Comparison of ENCODE assay signal across 1 cellular context in the genomic region with DNA sequence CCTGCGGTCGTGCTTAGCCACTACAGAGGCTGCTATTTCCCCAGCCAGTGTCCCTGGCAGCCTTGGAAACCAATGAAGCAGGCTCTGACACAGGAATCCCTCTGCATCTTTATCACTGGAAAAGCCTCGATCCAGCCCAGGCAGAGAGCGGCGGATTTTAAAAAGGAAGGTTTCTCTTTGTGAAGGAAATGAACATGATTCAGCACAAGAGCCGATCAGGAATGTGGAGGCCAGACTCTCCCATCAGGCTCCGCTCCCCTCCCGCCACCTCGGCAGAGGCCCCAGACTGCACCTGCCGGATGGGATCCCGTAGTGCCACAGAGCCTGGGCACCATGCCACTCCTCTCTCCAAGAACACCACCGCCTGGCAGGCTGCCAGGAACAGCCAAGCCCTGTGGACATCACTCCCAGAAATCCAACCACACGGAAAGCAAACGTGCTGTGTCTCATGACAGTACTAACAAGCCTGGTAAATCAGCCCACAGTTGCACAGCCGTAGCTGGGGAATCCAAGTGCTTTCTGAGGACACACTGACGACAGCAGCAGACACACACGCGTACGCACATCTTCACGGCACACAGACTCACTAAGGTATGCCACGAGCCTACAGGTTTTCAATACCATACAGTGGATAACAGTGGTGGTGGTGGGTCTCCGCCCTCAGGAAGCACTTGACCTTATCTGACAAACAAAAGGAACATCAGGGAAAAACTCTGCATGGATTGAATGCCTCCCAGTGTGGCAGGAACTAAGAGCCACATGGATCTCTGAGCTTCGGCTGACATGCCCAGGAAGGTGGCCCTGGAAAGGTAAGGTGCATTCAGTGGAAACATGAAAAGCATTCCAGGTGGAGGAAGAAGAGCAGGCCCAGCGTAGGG.
A peak's percentile ranks its signal among the peaks of the same experiment; 100 is the strongest.
TF ChIP-seq lines count a peak whose summit lies in the region.

No MANE protein-coding gene starts in this region.

TF ChIP-seq in SK-N-SH, 30 proteins besides CTCF, POLR2A, EP300 and RAD21 (continued from another document):
- TF ChIP-seq SMC3 (IDR thresholded peaks at IDR 0.05; ENCODE audit: low read depth, low read length): no peak
- no peak; the same call in 1 of the 2 replicates for TF ChIP-seq FOSL2 (IDR thresholded peaks at IDR 0.05; ENCODE audit: borderline replicate concordance, low read depth)
- peak; percentile 69; the same call in 1 of the 2 replicates for TF ChIP-seq TCF12 (IDR thresholded peaks at IDR 0.05)
- TF ChIP-seq, protein P1, sequence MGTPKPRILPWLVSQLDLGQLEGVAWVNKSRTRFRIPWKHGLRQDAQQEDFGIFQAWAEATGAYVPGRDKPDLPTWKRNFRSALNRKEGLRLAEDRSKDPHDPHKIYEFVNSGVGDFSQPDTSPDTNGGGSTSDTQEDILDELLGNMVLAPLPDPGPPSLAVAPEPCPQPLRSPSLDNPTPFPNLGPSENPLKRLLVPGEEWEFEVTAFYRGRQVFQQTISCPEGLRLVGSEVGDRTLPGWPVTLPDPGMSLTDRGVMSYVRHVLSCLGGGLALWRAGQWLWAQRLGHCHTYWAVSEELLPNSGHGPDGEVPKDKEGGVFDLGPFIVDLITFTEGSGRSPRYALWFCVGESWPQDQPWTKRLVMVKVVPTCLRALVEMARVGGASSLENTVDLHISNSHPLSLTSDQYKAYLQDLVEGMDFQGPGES (IDR thresholded peaks at IDR 0.05; ENCODE audit: low read depth, low read length): no peak
- TF ChIP-seq, protein P2, sequence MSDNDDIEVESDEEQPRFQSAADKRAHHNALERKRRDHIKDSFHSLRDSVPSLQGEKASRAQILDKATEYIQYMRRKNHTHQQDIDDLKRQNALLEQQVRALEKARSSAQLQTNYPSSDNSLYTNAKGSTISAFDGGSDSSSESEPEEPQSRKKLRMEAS (IDR thresholded peaks at IDR 0.05; ENCODE audit: low read depth): peak; percentile 23; the same call in 1 of the 2 replicates
- TF ChIP-seq, protein P3, sequence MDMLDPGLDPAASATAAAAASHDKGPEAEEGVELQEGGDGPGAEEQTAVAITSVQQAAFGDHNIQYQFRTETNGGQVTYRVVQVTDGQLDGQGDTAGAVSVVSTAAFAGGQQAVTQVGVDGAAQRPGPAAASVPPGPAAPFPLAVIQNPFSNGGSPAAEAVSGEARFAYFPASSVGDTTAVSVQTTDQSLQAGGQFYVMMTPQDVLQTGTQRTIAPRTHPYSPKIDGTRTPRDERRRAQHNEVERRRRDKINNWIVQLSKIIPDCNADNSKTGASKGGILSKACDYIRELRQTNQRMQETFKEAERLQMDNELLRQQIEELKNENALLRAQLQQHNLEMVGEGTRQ (IDR thresholded peaks at IDR 0.05; ENCODE audit: borderline replicate concordance, low read depth, low read length): no peak
